8 cellular contexts compared by ENCODE assay signal in genomic region chr7:5528815-5529442, GRCh38. TPM values are rescaled to one million over a fixed set of nuclear protein-coding genes. Genes with fewer than 3 reads are reported as not detected.
DNase-seq lines count a peak whose midpoint lies in the region; ATAC-seq and TF ChIP-seq lines count a peak whose summit lies in the region.

No MANE protein-coding gene starts in this region.

- peak in 2 of 34 experiments; percentile 16 to 18 for DNase-seq in T-cell
- peak in 1 of 2 donors; percentile 32 for DNase-seq in fibroblast of lung (ENCODE audit: low read depth in 2 of 2)
- DNase-seq in progenitor cell of endocrine pancreas (ENCODE audit: low spot score, unreplicated experiment): no peak
- no peak for DNase-seq in DMS53 treated with DMSO at 0.1 percent for 48 hours (lab: John Stamatoyannopoulos, UW; ENCODE audit: unreplicated experiment)
- DNase-seq in NCI-H2081 (lab: John Stamatoyannopoulos, UW): no peak
- no peak for DNase-seq in activated gamma-delta T cell (lab: John Stamatoyannopoulos, UW)
- DNase-seq in epidermal melanocyte (ENCODE audit: insufficient read length, low spot score): no peak

- no peaks in the 10 kb centered on the region for H3K9me3 Mint-ChIP-seq in T-cell
- H3K9me3 Mint-ChIP-seq in progenitor cell of endocrine pancreas (ENCODE audit: low read depth): no peaks in the 10 kb centered on the region

- H3K36me3 Mint-ChIP-seq in T-cell (peaks cover 41% of the 10 kb centered on the region), progenitor cell of endocrine pancreas (ENCODE audit: insufficient read depth) (peaks cover 44% of the 10 kb centered on the region)

- POLR2A ChIA-PET in T-cell (lab: Charles Lee): interaction anchor here (0.5 to 0.7 kb wide), 3 partner anchors 11 to 1084 kb away, joined by 3 to 7 read pairs (median 4); no protein-coding TSS in a partner anchor

- H3K4me3 ChIP-seq in GM08714 (ENCODE audit: low read length): peak overlapping the region; percentile 95
- H3K4me3 ChIP-seq in fibroblast of lung (replicated peaks in 1 of 4; ENCODE audit: control extremely low read depth in 1 of 4, insufficient read depth in 1 of 4, low read depth in 3 of 4, low read length in 4 of 4): peak overlapping the region; percentile 81 to 97 (median 90)

- H4K20me1 ChIP-seq in fibroblast of lung (ENCODE audit: control insufficient read depth, extremely low read depth, insufficient read depth, low read length): peaks cover 9% of the 10 kb centered on the region

- CTCF ChIA-PET in T-cell (lab: Charles Lee): interaction anchor here (0.6 to 1.0 kb wide), 4 partner anchors 35 to 163 kb away, joined by 3 to 5 read pairs (median 3); no protein-coding TSS in a partner anchor

- H3K27ac Mint-ChIP-seq in T-cell (peak overlapping the region; percentile 94 to 96), progenitor cell of endocrine pancreas (peak overlapping the region; percentile 99)

- peak overlapping the region; percentile 78 for H3K27ac ChIP-seq in fibroblast of lung (ENCODE audit: insufficient read depth, low read length)

- H3K27me3 Mint-ChIP-seq in T-cell (no peaks in the 10 kb centered on the region), progenitor cell of endocrine pancreas (no peaks in the 10 kb centered on the region)

- H3K27me3 ChIP-seq in fibroblast of lung (ENCODE audit: control insufficient read depth, insufficient read depth, low read length): no peaks in the 10 kb centered on the region

- no peak for TF ChIP-seq CTCF in fibroblast of lung (conservative IDR thresholded peaks at IDR 0.05 in 1 of 2, IDR thresholded peaks at IDR 0.05 in 1 of 2; ENCODE audit: low read depth in 1 of 2, low read length in 2 of 2)
- TF ChIP-seq CTCF in progenitor cell of endocrine pancreas (IDR thresholded peaks at IDR 0.05; ENCODE audit: unreplicated experiment): no peak

- no peak for ATAC-seq in T-cell (replicated peaks in 1 of 4)

- peak overlapping the region; percentile 95 for H3K9ac ChIP-seq in fibroblast of lung (ENCODE audit: insufficient read depth, low read length)

- H3K4me3 Mint-ChIP-seq in T-cell (peak overlapping the region; percentile 90 to 99 (median 98)), progenitor cell of endocrine pancreas (ENCODE audit: low read depth) (peak overlapping the region; percentile 92)

- peaks cover 36% of the 10 kb centered on the region for H3K36me3 ChIP-seq in fibroblast of lung (ENCODE audit: control insufficient read depth, insufficient read depth, low read length)

- peaks cover 10% of the 10 kb centered on the region for H3K4me1 ChIP-seq in fibroblast of lung (ENCODE audit: control insufficient read depth, extremely low read depth, insufficient read depth, low read length)

- H3K9me3 ChIP-seq in fibroblast of lung (ENCODE audit: control insufficient read depth, insufficient read depth, low read depth, low read length): no peaks in the 10 kb centered on the region

- H2AFZ ChIP-seq in fibroblast of lung (ENCODE audit: low read length): no peak overlapping the region

- H3K4me2 ChIP-seq in fibroblast of lung (ENCODE audit: extremely low read depth, insufficient read depth, low read length): peak overlapping the region; percentile 90

- H3K79me2 ChIP-seq in fibroblast of lung (ENCODE audit: control insufficient read depth, insufficient read depth, low read length): peaks cover 56% of the 10 kb centered on the region

- H3K4me1 Mint-ChIP-seq in T-cell (peaks cover 51 to 64% (median 62%) of the 10 kb centered on the region in 3 donors), progenitor cell of endocrine pancreas (ENCODE audit: low read depth) (peaks cover 37% of the 10 kb centered on the region)

RNA-seq across cellular contexts. Expression of gene ACTB, which starts 1.5 kb away (rescaled TPM):
- 1,000 to 10,000 TPM; 3,072 to 3,822 (median 3,615) TPM for total RNA-seq in T-cell
- total RNA-seq in fibroblast of lung: 1,742 and 2,599 TPM in 2 replicates
- polyA plus RNA-seq in fibroblast of lung: 6,970 and 7,302 TPM in 2 replicates
- 11,369 and 11,817 TPM in 2 replicates for polyA plus RNA-seq in fibroblast of lung (2012)
- 42,169 and 43,266 TPM in 2 replicates for polyA minus RNA-seq in fibroblast of lung (ENCODE audit: low replicate concordance)
- 3,065 and 3,098 TPM in 2 replicates for total RNA-seq in progenitor cell of endocrine pancreas

RNA-seq across cellular contexts. Expression of gene FBXL18, which starts 15.3 kb away (rescaled TPM):
- 10 to 100 TPM in 3 of 5 donors, 1 to 10 TPM in 2; 8.1 to 14.1 (median 12.0) TPM for total RNA-seq in T-cell
- 3.3 and 5.1 TPM in 2 replicates for total RNA-seq in fibroblast of lung
- 2.9 and 3.1 TPM in 2 replicates for polyA plus RNA-seq in fibroblast of lung
- polyA plus RNA-seq in fibroblast of lung (2012): 6.0 and 6.1 TPM in 2 replicates
- 13.2 and 16.1 TPM in 2 replicates for polyA minus RNA-seq in fibroblast of lung (ENCODE audit: low replicate concordance)
- 11.7 and 12.6 TPM in 2 replicates for total RNA-seq in progenitor cell of endocrine pancreas
